ENCODE assay signal across 1 cellular context in the genomic region with DNA sequence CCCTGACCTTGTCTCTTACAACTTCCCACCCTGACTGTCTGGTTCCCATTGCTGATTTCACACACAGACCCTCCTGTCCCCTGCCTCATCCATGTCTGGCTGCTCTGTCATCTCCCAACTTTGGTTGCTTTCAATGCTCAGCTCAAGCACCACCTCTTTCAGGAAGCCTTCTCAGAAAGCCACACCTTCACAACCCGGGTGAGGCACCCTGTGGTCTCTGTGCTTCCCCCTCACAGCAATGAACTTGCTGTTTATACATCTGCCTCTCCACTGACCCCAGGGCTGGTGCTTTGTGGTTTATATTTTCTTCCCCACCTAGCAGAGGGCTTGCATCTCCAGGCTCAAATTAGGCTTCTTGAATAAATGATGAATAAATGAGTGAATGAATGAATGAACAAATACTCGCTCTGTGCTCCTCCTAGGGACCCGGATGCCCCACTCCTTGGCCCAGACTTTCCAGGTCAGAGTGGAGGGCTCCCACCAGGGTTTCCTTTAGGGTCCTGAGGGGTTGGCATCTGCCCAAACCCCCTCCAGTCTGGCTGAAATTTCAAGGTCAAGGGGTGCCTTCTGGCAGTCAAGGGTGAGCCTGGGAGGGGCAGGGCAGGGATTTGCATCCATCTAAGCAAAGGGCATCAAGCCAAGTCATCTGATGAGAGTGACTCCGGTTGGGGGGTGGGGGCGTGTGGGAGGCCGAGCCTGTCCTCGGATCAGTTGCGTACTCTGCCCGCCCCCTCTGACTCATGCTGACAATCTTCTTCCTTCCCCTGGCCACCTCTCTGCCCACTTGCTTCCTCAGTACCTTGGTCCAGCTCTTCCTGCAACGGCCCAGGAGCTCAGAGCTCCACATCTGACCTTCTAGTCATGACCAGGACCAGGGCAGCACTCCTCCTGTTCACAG.
TF ChIP-seq lines count a peak whose summit lies in the region.

A gene (plus strand): TSS at position 783 of the 898 bp plus-strand sequence. CDS start 79 bp downstream, at position 862.

TF ChIP-seq in K562, 482 proteins besides CTCF, POLR2A, EP300 and RAD21 (continued from another document and continues in another):
- TF ChIP-seq, protein P1, sequence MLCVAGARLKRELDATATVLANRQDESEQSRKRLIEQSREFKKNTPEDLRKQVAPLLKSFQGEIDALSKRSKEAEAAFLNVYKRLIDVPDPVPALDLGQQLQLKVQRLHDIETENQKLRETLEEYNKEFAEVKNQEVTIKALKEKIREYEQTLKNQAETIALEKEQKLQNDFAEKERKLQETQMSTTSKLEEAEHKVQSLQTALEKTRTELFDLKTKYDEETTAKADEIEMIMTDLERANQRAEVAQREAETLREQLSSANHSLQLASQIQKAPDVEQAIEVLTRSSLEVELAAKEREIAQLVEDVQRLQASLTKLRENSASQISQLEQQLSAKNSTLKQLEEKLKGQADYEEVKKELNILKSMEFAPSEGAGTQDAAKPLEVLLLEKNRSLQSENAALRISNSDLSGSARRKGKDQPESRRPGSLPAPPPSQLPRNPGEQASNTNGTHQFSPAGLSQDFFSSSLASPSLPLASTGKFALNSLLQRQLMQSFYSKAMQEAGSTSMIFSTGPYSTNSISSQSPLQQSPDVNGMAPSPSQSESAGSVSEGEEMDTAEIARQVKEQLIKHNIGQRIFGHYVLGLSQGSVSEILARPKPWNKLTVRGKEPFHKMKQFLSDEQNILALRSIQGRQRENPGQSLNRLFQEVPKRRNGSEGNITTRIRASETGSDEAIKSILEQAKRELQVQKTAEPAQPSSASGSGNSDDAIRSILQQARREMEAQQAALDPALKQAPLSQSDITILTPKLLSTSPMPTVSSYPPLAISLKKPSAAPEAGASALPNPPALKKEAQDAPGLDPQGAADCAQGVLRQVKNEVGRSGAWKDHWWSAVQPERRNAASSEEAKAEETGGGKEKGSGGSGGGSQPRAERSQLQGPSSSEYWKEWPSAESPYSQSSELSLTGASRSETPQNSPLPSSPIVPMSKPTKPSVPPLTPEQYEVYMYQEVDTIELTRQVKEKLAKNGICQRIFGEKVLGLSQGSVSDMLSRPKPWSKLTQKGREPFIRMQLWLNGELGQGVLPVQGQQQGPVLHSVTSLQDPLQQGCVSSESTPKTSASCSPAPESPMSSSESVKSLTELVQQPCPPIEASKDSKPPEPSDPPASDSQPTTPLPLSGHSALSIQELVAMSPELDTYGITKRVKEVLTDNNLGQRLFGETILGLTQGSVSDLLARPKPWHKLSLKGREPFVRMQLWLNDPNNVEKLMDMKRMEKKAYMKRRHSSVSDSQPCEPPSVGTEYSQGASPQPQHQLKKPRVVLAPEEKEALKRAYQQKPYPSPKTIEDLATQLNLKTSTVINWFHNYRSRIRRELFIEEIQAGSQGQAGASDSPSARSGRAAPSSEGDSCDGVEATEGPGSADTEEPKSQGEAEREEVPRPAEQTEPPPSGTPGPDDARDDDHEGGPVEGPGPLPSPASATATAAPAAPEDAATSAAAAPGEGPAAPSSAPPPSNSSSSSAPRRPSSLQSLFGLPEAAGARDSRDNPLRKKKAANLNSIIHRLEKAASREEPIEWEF (CRISPR knock-in tag; IDR thresholded peaks at IDR 0.05) = no peak
- TF ChIP-seq KLF1 (tag; IDR thresholded peaks at IDR 0.05) = no peak
- peak; percentile 25; the same call in 1 of the 2 replicates for TF ChIP-seq CBFA2T3 (IDR thresholded peaks at IDR 0.05)
- no peak for TF ChIP-seq BDP1 (IDR thresholded peaks at IDR 0.05; ENCODE audit: insufficient read depth, insufficient read length)
- TF ChIP-seq, protein P2, sequence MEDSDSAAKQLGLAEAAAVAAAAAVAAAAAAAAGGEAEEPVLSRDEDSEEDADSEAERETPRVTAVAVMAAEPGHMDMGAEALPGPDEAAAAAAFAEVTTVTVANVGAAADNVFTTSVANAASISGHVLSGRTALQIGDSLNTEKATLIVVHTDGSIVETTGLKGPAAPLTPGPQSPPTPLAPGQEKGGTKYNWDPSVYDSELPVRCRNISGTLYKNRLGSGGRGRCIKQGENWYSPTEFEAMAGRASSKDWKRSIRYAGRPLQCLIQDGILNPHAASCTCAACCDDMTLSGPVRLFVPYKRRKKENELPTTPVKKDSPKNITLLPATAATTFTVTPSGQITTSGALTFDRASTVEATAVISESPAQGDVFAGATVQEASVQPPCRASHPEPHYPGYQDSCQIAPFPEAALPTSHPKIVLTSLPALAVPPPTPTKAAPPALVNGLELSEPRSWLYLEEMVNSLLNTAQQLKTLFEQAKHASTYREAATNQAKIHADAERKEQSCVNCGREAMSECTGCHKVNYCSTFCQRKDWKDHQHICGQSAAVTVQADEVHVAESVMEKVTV (CRISPR knock-in tag; IDR thresholded peaks at IDR 0.05) = no peak
- no peak for TF ChIP-seq NCOA2 (IDR thresholded peaks at IDR 0.05; ENCODE audit: partially characterized antibody in 2 of 2)
- TF ChIP-seq, protein P3, sequence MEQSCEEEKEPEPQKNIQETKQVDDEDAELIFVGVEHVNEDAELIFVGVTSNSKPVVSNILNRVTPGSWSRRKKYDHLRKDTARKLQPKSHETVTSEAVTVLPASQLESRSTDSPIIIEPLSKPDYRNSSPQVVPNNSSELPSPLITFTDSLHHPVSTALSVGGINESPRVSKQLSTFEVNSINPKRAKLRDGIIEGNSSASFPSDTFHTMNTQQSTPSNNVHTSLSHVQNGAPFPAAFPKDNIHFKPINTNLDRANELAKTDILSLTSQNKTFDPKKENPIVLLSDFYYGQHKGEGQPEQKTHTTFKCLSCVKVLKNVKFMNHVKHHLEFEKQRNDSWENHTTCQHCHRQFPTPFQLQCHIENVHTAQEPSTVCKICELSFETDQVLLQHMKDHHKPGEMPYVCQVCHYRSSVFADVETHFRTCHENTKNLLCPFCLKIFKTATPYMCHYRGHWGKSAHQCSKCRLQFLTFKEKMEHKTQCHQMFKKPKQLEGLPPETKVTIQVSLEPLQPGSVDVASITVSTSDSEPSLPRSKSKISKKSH (CRISPR knock-in tag; IDR thresholded peaks at IDR 0.05) = no peak
- no peak for TF ChIP-seq EHMT2 (IDR thresholded peaks at IDR 0.05)
- no peak for TF ChIP-seq ZNF584 (CRISPR knock-in tag; IDR thresholded peaks at IDR 0.05; ENCODE audit: low read depth)
- TF ChIP-seq, protein P4, sequence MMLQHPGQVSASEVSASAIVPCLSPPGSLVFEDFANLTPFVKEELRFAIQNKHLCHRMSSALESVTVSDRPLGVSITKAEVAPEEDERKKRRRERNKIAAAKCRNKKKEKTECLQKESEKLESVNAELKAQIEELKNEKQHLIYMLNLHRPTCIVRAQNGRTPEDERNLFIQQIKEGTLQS (IDR thresholded peaks at IDR 0.05) = peak; percentile 86
- TF ChIP-seq, protein P4 (CRISPR knock-in tag; conservative IDR thresholded peaks at IDR 0.05) = no peak
- TF ChIP-seq ZKSCAN1 (IDR thresholded peaks at IDR 0.05; ENCODE audit: low read depth, low read length) = no peak
- no peak for TF ChIP-seq ELF2 (CRISPR knock-in tag; IDR thresholded peaks at IDR 0.05)
- no peak for TF ChIP-seq FOXK1 (CRISPR knock-in tag; IDR thresholded peaks at IDR 0.05; ENCODE audit: borderline replicate concordance)
- no peak for TF ChIP-seq ZNF444 (CRISPR knock-in tag; IDR thresholded peaks at IDR 0.05)
- TF ChIP-seq, protein P5, sequence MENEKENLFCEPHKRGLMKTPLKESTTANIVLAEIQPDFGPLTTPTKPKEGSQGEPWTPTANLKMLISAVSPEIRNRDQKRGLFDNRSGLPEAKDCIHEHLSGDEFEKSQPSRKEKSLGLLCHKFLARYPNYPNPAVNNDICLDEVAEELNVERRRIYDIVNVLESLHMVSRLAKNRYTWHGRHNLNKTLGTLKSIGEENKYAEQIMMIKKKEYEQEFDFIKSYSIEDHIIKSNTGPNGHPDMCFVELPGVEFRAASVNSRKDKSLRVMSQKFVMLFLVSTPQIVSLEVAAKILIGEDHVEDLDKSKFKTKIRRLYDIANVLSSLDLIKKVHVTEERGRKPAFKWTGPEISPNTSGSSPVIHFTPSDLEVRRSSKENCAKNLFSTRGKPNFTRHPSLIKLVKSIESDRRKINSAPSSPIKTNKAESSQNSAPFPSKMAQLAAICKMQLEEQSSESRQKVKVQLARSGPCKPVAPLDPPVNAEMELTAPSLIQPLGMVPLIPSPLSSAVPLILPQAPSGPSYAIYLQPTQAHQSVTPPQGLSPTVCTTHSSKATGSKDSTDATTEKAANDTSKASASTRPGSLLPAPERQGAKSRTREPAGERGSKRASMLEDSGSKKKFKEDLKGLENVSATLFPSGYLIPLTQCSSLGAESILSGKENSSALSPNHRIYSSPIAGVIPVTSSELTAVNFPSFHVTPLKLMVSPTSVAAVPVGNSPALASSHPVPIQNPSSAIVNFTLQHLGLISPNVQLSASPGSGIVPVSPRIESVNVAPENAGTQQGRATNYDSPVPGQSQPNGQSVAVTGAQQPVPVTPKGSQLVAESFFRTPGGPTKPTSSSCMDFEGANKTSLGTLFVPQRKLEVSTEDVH (IDR thresholded peaks at IDR 0.05; ENCODE audit: low read depth, partially characterized antibody) = no peak
- no peak for TF ChIP-seq ZBTB17 (CRISPR knock-in tag; IDR thresholded peaks at IDR 0.05)
- TF ChIP-seq THRAP3 (IDR thresholded peaks at IDR 0.05; ENCODE audit: borderline replicate concordance) = no peak
- TF ChIP-seq, protein P6, sequence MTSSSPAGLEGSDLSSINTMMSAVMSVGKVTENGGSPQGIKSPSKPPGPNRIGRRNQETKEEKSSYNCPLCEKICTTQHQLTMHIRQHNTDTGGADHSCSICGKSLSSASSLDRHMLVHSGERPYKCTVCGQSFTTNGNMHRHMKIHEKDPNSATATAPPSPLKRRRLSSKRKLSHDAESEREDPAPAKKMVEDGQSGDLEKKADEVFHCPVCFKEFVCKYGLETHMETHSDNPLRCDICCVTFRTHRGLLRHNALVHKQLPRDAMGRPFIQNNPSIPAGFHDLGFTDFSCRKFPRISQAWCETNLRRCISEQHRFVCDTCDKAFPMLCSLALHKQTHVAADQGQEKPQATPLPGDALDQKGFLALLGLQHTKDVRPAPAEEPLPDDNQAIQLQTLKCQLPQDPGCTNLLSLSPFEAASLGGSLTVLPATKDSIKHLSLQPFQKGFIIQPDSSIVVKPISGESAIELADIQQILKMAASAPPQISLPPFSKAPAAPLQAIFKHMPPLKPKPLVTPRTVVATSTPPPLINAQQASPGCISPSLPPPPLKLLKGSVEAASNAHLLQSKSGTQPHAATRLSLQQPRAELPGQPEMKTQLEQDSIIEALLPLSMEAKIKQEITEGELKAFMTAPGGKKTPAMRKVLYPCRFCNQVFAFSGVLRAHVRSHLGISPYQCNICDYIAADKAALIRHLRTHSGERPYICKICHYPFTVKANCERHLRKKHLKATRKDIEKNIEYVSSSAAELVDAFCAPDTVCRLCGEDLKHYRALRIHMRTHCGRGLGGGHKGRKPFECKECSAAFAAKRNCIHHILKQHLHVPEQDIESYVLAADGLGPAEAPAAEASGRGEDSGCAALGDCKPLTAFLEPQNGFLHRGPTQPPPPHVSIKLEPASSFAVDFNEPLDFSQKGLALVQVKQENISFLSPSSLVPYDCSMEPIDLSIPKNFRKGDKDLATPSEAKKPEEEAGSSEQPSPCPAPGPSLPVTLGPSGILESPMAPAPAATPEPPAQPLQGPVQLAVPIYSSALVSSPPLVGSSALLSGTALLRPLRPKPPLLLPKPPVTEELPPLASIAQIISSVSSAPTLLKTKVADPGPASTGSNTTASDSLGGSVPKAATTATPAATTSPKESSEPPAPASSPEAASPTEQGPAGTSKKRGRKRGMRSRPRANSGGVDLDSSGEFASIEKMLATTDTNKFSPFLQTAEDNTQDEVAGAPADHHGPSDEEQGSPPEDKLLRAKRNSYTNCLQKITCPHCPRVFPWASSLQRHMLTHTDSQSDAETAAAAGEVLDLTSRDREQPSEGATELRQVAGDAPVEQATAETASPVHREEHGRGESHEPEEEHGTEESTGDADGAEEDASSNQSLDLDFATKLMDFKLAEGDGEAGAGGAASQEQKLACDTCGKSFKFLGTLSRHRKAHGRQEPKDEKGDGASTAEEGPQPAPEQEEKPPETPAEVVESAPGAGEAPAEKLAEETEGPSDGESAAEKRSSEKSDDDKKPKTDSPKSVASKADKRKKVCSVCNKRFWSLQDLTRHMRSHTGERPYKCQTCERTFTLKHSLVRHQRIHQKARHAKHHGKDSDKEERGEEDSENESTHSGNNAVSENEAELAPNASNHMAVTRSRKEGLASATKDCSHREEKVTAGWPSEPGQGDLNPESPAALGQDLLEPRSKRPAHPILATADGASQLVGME (CRISPR knock-in tag; IDR thresholded peaks at IDR 0.05) = no peak
- TF ChIP-seq MAFF (IDR thresholded peaks at IDR 0.05; ENCODE audit: low read length) = no peak
- TF ChIP-seq SNRNP70 (optimal IDR thresholded peaks at IDR 0.05; ENCODE audit: low read depth, low read length) = no peak
- no peak for TF ChIP-seq U2AF2 (optimal IDR thresholded peaks at IDR 0.05; ENCODE audit: low read depth, low read length)
- no peak for TF ChIP-seq SRSF9 (IDR thresholded peaks at IDR 0.05; ENCODE audit: borderline replicate concordance, low read depth, low read length)
- TF ChIP-seq, protein P7, sequence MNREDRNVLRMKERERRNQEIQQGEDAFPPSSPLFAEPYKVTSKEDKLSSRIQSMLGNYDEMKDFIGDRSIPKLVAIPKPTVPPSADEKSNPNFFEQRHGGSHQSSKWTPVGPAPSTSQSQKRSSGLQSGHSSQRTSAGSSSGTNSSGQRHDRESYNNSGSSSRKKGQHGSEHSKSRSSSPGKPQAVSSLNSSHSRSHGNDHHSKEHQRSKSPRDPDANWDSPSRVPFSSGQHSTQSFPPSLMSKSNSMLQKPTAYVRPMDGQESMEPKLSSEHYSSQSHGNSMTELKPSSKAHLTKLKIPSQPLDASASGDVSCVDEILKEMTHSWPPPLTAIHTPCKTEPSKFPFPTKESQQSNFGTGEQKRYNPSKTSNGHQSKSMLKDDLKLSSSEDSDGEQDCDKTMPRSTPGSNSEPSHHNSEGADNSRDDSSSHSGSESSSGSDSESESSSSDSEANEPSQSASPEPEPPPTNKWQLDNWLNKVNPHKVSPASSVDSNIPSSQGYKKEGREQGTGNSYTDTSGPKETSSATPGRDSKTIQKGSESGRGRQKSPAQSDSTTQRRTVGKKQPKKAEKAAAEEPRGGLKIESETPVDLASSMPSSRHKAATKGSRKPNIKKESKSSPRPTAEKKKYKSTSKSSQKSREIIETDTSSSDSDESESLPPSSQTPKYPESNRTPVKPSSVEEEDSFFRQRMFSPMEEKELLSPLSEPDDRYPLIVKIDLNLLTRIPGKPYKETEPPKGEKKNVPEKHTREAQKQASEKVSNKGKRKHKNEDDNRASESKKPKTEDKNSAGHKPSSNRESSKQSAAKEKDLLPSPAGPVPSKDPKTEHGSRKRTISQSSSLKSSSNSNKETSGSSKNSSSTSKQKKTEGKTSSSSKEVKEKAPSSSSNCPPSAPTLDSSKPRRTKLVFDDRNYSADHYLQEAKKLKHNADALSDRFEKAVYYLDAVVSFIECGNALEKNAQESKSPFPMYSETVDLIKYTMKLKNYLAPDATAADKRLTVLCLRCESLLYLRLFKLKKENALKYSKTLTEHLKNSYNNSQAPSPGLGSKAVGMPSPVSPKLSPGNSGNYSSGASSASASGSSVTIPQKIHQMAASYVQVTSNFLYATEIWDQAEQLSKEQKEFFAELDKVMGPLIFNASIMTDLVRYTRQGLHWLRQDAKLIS (CRISPR knock-in tag; IDR thresholded peaks at IDR 0.05) = no peak
- no peak for TF ChIP-seq ZNF780A (CRISPR knock-in tag; IDR thresholded peaks at IDR 0.05)
- peak; percentile 54; the same call in 1 of the 2 replicates for TF ChIP-seq ESRRA (IDR thresholded peaks at IDR 0.05; ENCODE audit: borderline replicate concordance, low read depth)
- no peak for TF ChIP-seq STAT5B (CRISPR knock-in tag; IDR thresholded peaks at IDR 0.05)
- no peak for TF ChIP-seq ARNT (IDR thresholded peaks at IDR 0.05)
- TF ChIP-seq TEAD2 (tag; IDR thresholded peaks at IDR 0.05) = no peak
- no peak for TF ChIP-seq TAL1 (IDR thresholded peaks at IDR 0.05)
